ENCODE assay signal across 26 cellular contexts in genomic region chr20:57190536-57191265, GRCh38.
DNase-seq lines count a peak whose midpoint lies in the region; ATAC-seq, FAIRE-seq and TF ChIP-seq lines count a peak whose summit lies in the region.
"Had no signal": no experiment of that assay in that cellular context is flagged by ENCODE, and none has a peak within 500 bp of the region (broad histone marks: within the 10 kb centered on the region; RNA-seq: fewer than 3 reads in every experiment).

No MANE protein-coding gene starts in this region.

- H3K27ac Mint-ChIP-seq in activated naive CD8-positive, alpha-beta T cell treated with anti-CD3 and anti-CD28 coated beads for 36 hours = no peak overlapping the region
- H3K27ac Mint-ChIP-seq: activated CD4-positive, alpha-beta T cell treated with anti-CD3 and anti-CD28 coated beads, Interleukin-2, amount 10 ng/mL, durations not matched to agents 7 days and 5 days had no signal

- BruUV-seq in K562 (replicated peaks; lab: Mats Ljungman, UMichigan) = no TSS peak

- TF ChIP-seq RAD21 in K562 (CRISPR knock-in tag; conservative IDR thresholded peaks at IDR 0.05 in 1 of 2, IDR thresholded peaks at IDR 0.05 in 1 of 2) = no peak

- DNase-seq in SIG-M5 treated with dmso at 0.1 percent for 504 hours (lab: John Stamatoyannopoulos, UW; ENCODE audit: unreplicated experiment) (peak; percentile 71), SIG-M5 (lab: John Stamatoyannopoulos, UW) (no peak), LNCaP clone FGC (ENCODE audit: low read depth) (peak; percentile 7), K562 (ENCODE audit: extremely low read depth in 1 of 4, low spot score in 3 of 4) (no peak), GM20000 (ENCODE audit: low spot score) (no peak)
- DNase-seq in stimulated activated naive CD8-positive, alpha-beta T cell treated with anti-CD3 and anti-CD28 coated beads, Interleukin-15, Interleukin-2, amounts not matched to agents 100 U/mL and 50 U/mL, for 24 hours = no peak
- DNase-seq in activated naive CD8-positive, alpha-beta T cell treated with anti-CD3 and anti-CD28 coated beads for 36 hours = no peak
- DNase-seq: activated CD4-positive, alpha-beta T cell treated with anti-CD3 and anti-CD28 coated beads, Interleukin-2, amount 10 ng/mL, durations not matched to agents 7 days and 5 days; activated CD8-positive, alpha-beta memory T cell treated with anti-CD3 and anti-CD28 coated beads, Interleukin-2, amount 50 U/mL, for 4 hours; activated effector memory CD4-positive, alpha-beta T cell treated with Interleukin-2 at 50 U/mL for 16 hours; amniotic stem cell; C1 segment of cervical spinal cord; central memory CD4-positive, alpha-beta T cell; dorsolateral prefrontal cortex; left cardiac atrium; midbrain; NCI-H1694; NCI-H2227 treated with DMSO at 0.1 percent for 48 hours; Peyer's patch; stomach had no signal

- H3K4me3 ChIP-seq in LNCaP clone FGC (ENCODE audit: low read depth, low read length) = no peak overlapping the region
- no peak overlapping the region for H3K4me3 ChIP-seq in K562
- H3K4me3 ChIP-seq: dorsolateral prefrontal cortex, Peyer's patch, prostate gland, skin epidermis, stomach had no signal

- 1% methylated on average over 10 of the region's 17 CpGs for WGBS in K562 (ENCODE audit: insufficient coverage, low coverage, missing lambda C conversion rate)

- no peak overlapping the region for H3K27ac ChIP-seq in K562 (ENCODE audit: extremely low read depth, low read depth, low read length)
- H3K27ac ChIP-seq: 22Rv1, dorsolateral prefrontal cortex, epithelial cell of prostate, Peyer's patch, prostate gland, skin epidermis, stomach had no signal

- no peaks in the 10 kb centered on the region for H3K9me3 ChIP-seq in K562 (replicated peaks; ENCODE audit: control insufficient read depth, insufficient read depth, low read depth, low read length)
- H3K9me3 ChIP-seq: Peyer's patch, prostate gland, stomach had no signal

- peaks cover 2% of the 10 kb centered on the region for H3K9me1 ChIP-seq in K562 (ENCODE audit: control insufficient read depth, insufficient read depth, low read length)

- intact Hi-C loops in K562 (cut with micrococcal nuclease) = no loop called here

- no peak for TF ChIP-seq POLR2A in K562 (conservative IDR thresholded peaks at IDR 0.05)

- in situ Hi-C loops in K562 (cut with MboI) = no loop called here

- no peak for ATAC-seq in K562
- peak; percentile 9 for ATAC-seq in stimulated activated naive CD8-positive, alpha-beta T cell treated with anti-CD3 and anti-CD28 coated beads, Interleukin-15, Interleukin-2, amounts not matched to agents 100 U/mL and 50 U/mL, for 24 hours
- ATAC-seq in HG03378 (IDR thresholded peaks at IDR 0.05; ENCODE audit: unreplicated experiment) = no peak
- ATAC-seq: left cardiac atrium had no signal

- no peaks in the 10 kb centered on the region for H3K4me1 ChIP-seq in K562 (replicated peaks in 1 of 2; ENCODE audit: control insufficient read depth in 2 of 2, insufficient read depth in 2 of 2, low read length in 2 of 2)
- H3K4me1 ChIP-seq: Peyer's patch, prostate gland, stomach had no signal

- H3K36me3 ChIP-seq in K562 (ENCODE audit: control insufficient read depth, insufficient read depth, low read length) = no peaks in the 10 kb centered on the region
- H3K36me3 ChIP-seq: Peyer's patch, prostate gland, stomach had no signal

- H3K79me2 ChIP-seq in K562 (ENCODE audit: control insufficient read depth, insufficient read depth, low read length) = no peaks in the 10 kb centered on the region

- TF ChIP-seq EP300 in K562 (IDR thresholded peaks at IDR 0.05; ENCODE audit: low read length) = no peak

- POLR2A ChIA-PET in K562 (lab: Yijun Ruan, JAX) = interaction anchor here (0.6 kb wide), 1 partner anchor 21 kb away, joined by 3 read pairs; no protein-coding TSS in a partner anchor

- no peak overlapping the region for H3K9ac ChIP-seq in K562 (ENCODE audit: insufficient read depth in 1 of 2, low read depth in 2 of 2, low read length in 2 of 2)

- H4K20me1 ChIP-seq in K562 (replicated peaks; ENCODE audit: control insufficient read depth, insufficient read depth, low read length) = peaks cover 7% of the 10 kb centered on the region; the same call in 1 of the 2 replicates

- peaks cover 33 to 68% of the 10 kb centered on the region in 2 experiments; a peak in 4 of 5 replicates for H3K27me3 ChIP-seq in K562 (ENCODE audit: control insufficient read depth in 2 of 2, insufficient read depth in 2 of 2, low read length in 2 of 2)
- H3K27me3 ChIP-seq: dorsolateral prefrontal cortex, Peyer's patch, stomach had no signal

- H2AFZ ChIP-seq in K562 (ENCODE audit: low read depth, low read length) = no peak overlapping the region

- no peak overlapping the region for H3K4me2 ChIP-seq in K562 (ENCODE audit: insufficient read depth, low read length)

- CTCF ChIA-PET in K562 (lab: Yijun Ruan, JAX; ENCODE audit: low intra/inter-chr PET ratio) = no interaction called here

- H3K4me3 Mint-ChIP-seq in activated naive CD8-positive, alpha-beta T cell treated with anti-CD3 and anti-CD28 coated beads for 36 hours = no peak overlapping the region
- H3K4me3 Mint-ChIP-seq: activated CD4-positive, alpha-beta T cell treated with anti-CD3 and anti-CD28 coated beads, Interleukin-2, amount 10 ng/mL, durations not matched to agents 7 days and 5 days; neural crest cell had no signal

- no peaks in the 10 kb centered on the region for H3K27me3 Mint-ChIP-seq in activated naive CD8-positive, alpha-beta T cell treated with anti-CD3 and anti-CD28 coated beads for 36 hours
- H3K27me3 Mint-ChIP-seq: activated CD4-positive, alpha-beta T cell treated with anti-CD3 and anti-CD28 coated beads, Interleukin-2, amount 10 ng/mL, durations not matched to agents 7 days and 5 days had no signal

- no peak for FAIRE-seq in K562 (lab: Jason Lieb, UNC)

- no peak for TF ChIP-seq CTCF in LNCaP clone FGC (IDR thresholded peaks at IDR 0.05; ENCODE audit: control insufficient read depth, extremely low read depth, insufficient read depth)
- TF ChIP-seq CTCF in K562 (IDR thresholded peaks at IDR 0.05 in 2 of 3, conservative IDR thresholded peaks at IDR 0.05 in 1 of 3; ENCODE audit: insufficient read depth in 2 of 3, low read depth in 1 of 3, low read length in 3 of 3) = no peak
- no peak for TF ChIP-seq CTCF in GM20000 (IDR thresholded peaks at IDR 0.05; ENCODE audit: extremely low read depth, missing control alignments)

- no peaks in the 10 kb centered on the region for H3K36me3 Mint-ChIP-seq in activated naive CD8-positive, alpha-beta T cell treated with anti-CD3 and anti-CD28 coated beads for 36 hours

- no peaks in the 10 kb centered on the region for H3K9me3 Mint-ChIP-seq in activated naive CD8-positive, alpha-beta T cell treated with anti-CD3 and anti-CD28 coated beads for 36 hours
- H3K9me3 Mint-ChIP-seq: activated CD4-positive, alpha-beta T cell treated with anti-CD3 and anti-CD28 coated beads, Interleukin-2, amount 10 ng/mL, durations not matched to agents 7 days and 5 days; neural crest cell had no signal

- no peaks in the 10 kb centered on the region for H3K4me1 Mint-ChIP-seq in activated naive CD8-positive, alpha-beta T cell treated with anti-CD3 and anti-CD28 coated beads for 36 hours
- H3K4me1 Mint-ChIP-seq: activated CD4-positive, alpha-beta T cell treated with anti-CD3 and anti-CD28 coated beads, Interleukin-2, amount 10 ng/mL, durations not matched to agents 7 days and 5 days had no signal

TF ChIP-seq in K562, 482 proteins besides CTCF, POLR2A, EP300 and RAD21:
- TF ChIP-seq ATF3 (IDR thresholded peaks at IDR 0.05) = 0 out of 2 replicates have a peak, but pooled peaks have one; percentile 23
- TF ChIP-seq ATF3 (CRISPR knock-in tag; conservative IDR thresholded peaks at IDR 0.05) = no peak
- no peak for TF ChIP-seq EHMT2 (IDR thresholded peaks at IDR 0.05)
- TF ChIP-seq FOSL1 (tag; conservative IDR thresholded peaks at IDR 0.05) = peak; percentile 20; the same call in 1 of the 2 replicates
- no peak for TF ChIP-seq PHF21A (IDR thresholded peaks at IDR 0.05; ENCODE audit: borderline replicate concordance, low read depth)
- no peak for TF ChIP-seq U2AF1 (optimal IDR thresholded peaks at IDR 0.05; ENCODE audit: low read depth, low read length)
- TF ChIP-seq CCAR2 (IDR thresholded peaks at IDR 0.05; ENCODE audit: low read depth, low read length) = no peak
- TF ChIP-seq MCM5 (IDR thresholded peaks at IDR 0.05; ENCODE audit: low read depth) = no peak
- no peak for TF ChIP-seq CXXC5 (CRISPR knock-in tag; IDR thresholded peaks at IDR 0.05)
- no peak for TF ChIP-seq PPARD (CRISPR knock-in tag; IDR thresholded peaks at IDR 0.05)
- no peak for TF ChIP-seq CBX3 (IDR thresholded peaks at IDR 0.05; ENCODE audit: borderline replicate concordance in 1 of 2, low read length in 2 of 2)
- TF ChIP-seq ZBTB11 (CRISPR knock-in tag; IDR thresholded peaks at IDR 0.05) = peak in 1 of 3 experiments; percentile 92; a peak in 2 of 6 replicates

Comparison
In these comparisons a context has a peak if more than half of its experiments do, and no peak if none do; other contexts are left out.
1. DNase-seq: peak in SIG-M5 treated with dmso at 0.1 percent for 504 hours (single experiment) and LNCaP clone FGC (single experiment); none in SIG-M5 (single experiment), K562 (0 of 4), stimulated activated naive CD8-positive, alpha-beta T cell treated with anti-CD3 and anti-CD28 coated beads, Interleukin-15, Interleukin-2, amounts not matched to agents 100 U/mL and 50 U/mL, for 24 hours (single experiment), GM20000 (single experiment) and activated naive CD8-positive, alpha-beta T cell treated with anti-CD3 and anti-CD28 coated beads for 36 hours (single experiment).